In genomic region chr21:32307706-32308105, GRCh38 we compare ENCODE assay signal across 12 cellular contexts. TPM values are rescaled to one million over a fixed set of nuclear protein-coding genes. Genes with fewer than 3 reads are reported as not detected.
"Had no signal": no experiment of that assay in that cellular context is flagged by ENCODE, and none has a peak within 500 bp of the region (broad histone marks: within the 10 kb centered on the region; RNA-seq: fewer than 3 reads in every experiment).

No MANE protein-coding gene starts in this region.

- DNase-seq: activated CD4-positive, alpha-beta memory T cell treated with anti-CD3 and anti-CD28 coated beads for 36 hours; activated CD4-positive, alpha-beta T cell treated with anti-CD3 and anti-CD28 coated beads for 1 hour; activated effector memory CD4-positive, alpha-beta T cell treated with anti-CD3 and anti-CD28 coated beads, Interleukin-2, amount 50 U/mL, for 16 hours; activated T-cell treated with anti-CD3 and anti-CD28 coated beads, Interleukin-2, amount 50 U/mL, for 4 hours; kidney; left ventricle myocardium inferior; mesendoderm; ovary; T-helper 9 cell; tibial artery had no signal

- H3K4me3 ChIP-seq: ascending aorta, left ventricle myocardium inferior, ovary, tibial artery had no signal

- H3K9me3 ChIP-seq: ascending aorta, left ventricle myocardium inferior, ovary, tibial artery had no signal

- H3K27ac ChIP-seq: ascending aorta, left ventricle myocardium inferior, ovary, tibial artery had no signal

- H3K4me1 ChIP-seq: ascending aorta, tibial artery had no signal

- H3K27me3 ChIP-seq: ascending aorta, ovary, tibial artery had no signal

- ATAC-seq: activated T-cell treated with anti-CD3 and anti-CD28 coated beads, Interleukin-2, amount 50 U/mL, for 4 hours had no signal

- H3K36me3 ChIP-seq: ovary had no signal

RNA-seq across cellular contexts. Expression of gene MRAP, which starts 9.1 kb away (rescaled TPM):
- polyA plus RNA-seq: neural cell had no signal
